In the genomic region with DNA sequence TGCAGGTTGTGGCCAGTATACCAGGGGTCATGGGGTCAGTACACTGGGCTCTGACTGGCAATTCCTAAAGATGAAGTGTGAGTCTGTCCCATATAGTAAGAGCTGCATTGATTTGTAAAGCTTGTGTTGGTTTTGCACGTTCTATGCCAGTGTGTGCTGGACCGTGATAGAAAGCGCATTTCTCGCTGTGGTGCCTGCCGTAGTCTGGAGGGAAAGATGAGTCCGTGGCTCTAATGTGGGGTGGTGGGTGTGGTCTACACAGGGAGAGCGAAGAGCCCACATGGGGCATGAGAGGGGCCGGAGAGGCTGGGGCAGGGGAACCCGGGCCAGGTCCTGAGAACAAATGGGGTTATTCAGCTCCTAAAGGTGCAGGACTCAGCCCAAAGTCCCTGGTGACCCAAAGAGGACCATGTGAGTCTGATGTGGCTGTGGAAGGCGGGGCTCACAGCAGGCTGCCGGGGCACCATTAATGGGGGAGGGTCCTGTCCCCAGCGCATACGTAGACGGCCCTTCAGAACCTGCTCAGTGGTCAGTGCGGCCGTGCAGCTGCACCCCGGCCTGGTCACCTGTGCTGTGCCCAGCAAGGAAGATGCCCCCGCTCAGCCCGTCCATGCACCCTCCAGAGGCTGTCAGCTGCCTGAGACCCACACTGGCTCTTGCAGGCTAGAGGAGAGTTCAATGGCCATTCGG, we compare ENCODE assay signal across 22 cellular contexts. TPM values are rescaled to one million over a fixed set of nuclear protein-coding genes. Genes with fewer than 3 reads are reported as not detected.
DNase-seq lines count a peak whose midpoint lies in the region; ATAC-seq and TF ChIP-seq lines count a peak whose summit lies in the region.
"Had no signal": no experiment of that assay in that cellular context is flagged by ENCODE, and none has a peak within 500 bp of the region (broad histone marks: within the 10 kb centered on the region; RNA-seq: fewer than 3 reads in every experiment).

No MANE protein-coding gene starts in this region.

- H3K9me3 ChIP-seq in mesenchymal stem cell (ENCODE audit: control insufficient read depth, low read length) = no peaks in the 10 kb centered on the region
- H3K9me3 ChIP-seq in upper lobe of left lung = no peaks in the 10 kb centered on the region
- H3K9me3 ChIP-seq: adrenal gland, psoas muscle, transverse colon had no signal

- no peaks in the 10 kb centered on the region for H3K79me1 ChIP-seq in mesenchymal stem cell (replicated peaks; ENCODE audit: low read length, poor library complexity, severe bottlenecking)

- 92% methylated on average over 20 of the region's 20 CpGs for WGBS in mesenchymal stem cell
- WGBS in upper lobe of left lung, 2 donors = 83 to 89% methylated on average over 15 to 20 of the region's 20 CpGs

- no peak for TF ChIP-seq EP300 in upper lobe of left lung (IDR thresholded peaks at IDR 0.05)

- no peak for TF ChIP-seq POLR2A in upper lobe of left lung (IDR thresholded peaks at IDR 0.05)

- no peaks in the 10 kb centered on the region for H3K27me3 Mint-ChIP-seq in activated naive CD4-positive, alpha-beta T cell treated with anti-CD3 and anti-CD28 coated beads, Interleukin-2, amount 50 U/mL, for 24 hours
- H3K27me3 Mint-ChIP-seq in CD14-positive monocyte (ENCODE audit: low read depth in 3 of 3) = peaks cover 5 to 18% (median 7%) of the 10 kb centered on the region in 3 donors

- intact Hi-C loops in CD14-positive monocyte (cut with micrococcal nuclease) = no loop called here

- H2BK15ac ChIP-seq in mesenchymal stem cell (ENCODE audit: low read depth, poor library complexity, severe bottlenecking) = no peak overlapping the region

- ATAC-seq in upper lobe of left lung (ENCODE audit: low FRiP score in 2 of 2) = no peak
- ATAC-seq in GM18873 (IDR thresholded peaks at IDR 0.05; ENCODE audit: low FRiP score, unreplicated experiment) = no peak
- ATAC-seq: activated T-cell treated with anti-CD3 and anti-CD28 coated beads, Interleukin-2, amount 50 U/mL, for 4 hours; CD8-positive, alpha-beta T cell; natural killer cell had no signal

- H3K27ac ChIP-seq in mesenchymal stem cell (ENCODE audit: low read length, poor library complexity, severe bottlenecking) (no peak overlapping the region), upper lobe of left lung (no peak overlapping the region)
- H3K27ac ChIP-seq: adrenal gland, cardiac muscle cell, GM23248, psoas muscle, transverse colon had no signal

- H3K4me1 ChIP-seq in mesenchymal stem cell (ENCODE audit: control insufficient read depth, insufficient read depth, low read depth, low read length) (peaks cover 24% of the 10 kb centered on the region), upper lobe of left lung (peaks cover 3 to 12% (median 6%) of the 10 kb centered on the region in 4 donors)
- H3K4me1 ChIP-seq: transverse colon had no signal

- no peak overlapping the region for H3K9ac ChIP-seq in mesenchymal stem cell (ENCODE audit: low read length)
- H3K9ac ChIP-seq: GM23248 had no signal

- TF ChIP-seq CTCF in upper lobe of left lung (IDR thresholded peaks at IDR 0.05) = no peak
- no peak for TF ChIP-seq CTCF in CD14-positive monocyte (IDR thresholded peaks at IDR 0.05)

- no peak overlapping the region for H3K23ac ChIP-seq in mesenchymal stem cell (ENCODE audit: low read length in 2 of 2)

- H3K4ac ChIP-seq in mesenchymal stem cell (ENCODE audit: low read depth in 1 of 2, low read length in 2 of 2) = no peak overlapping the region

- no peak overlapping the region for H2AFZ ChIP-seq in mesenchymal stem cell (ENCODE audit: low read depth, low read length)
- H2AFZ ChIP-seq: GM23248 had no signal

- H3K27ac Mint-ChIP-seq in activated naive CD4-positive, alpha-beta T cell treated with anti-CD3 and anti-CD28 coated beads, Interleukin-2, amount 50 U/mL, for 24 hours = peak overlapping the region; percentile 60
- peak overlapping the region in 2 of 7 donors; percentile 32 to 76 for H3K27ac Mint-ChIP-seq in CD14-positive monocyte
- H3K27ac Mint-ChIP-seq: CD8-positive, alpha-beta T cell; natural killer cell had no signal

- no peak overlapping the region for H2AK5ac ChIP-seq in mesenchymal stem cell (ENCODE audit: low read length, severe bottlenecking)

- H3K36me3 ChIP-seq in mesenchymal stem cell (ENCODE audit: control insufficient read depth in 1 of 2, insufficient read depth in 2 of 2, low read depth in 1 of 2, low read length in 2 of 2) (no peaks in the 10 kb centered on the region), upper lobe of left lung (no peaks in the 10 kb centered on the region)
- H3K36me3 ChIP-seq: adrenal gland, cardiac muscle cell, transverse colon had no signal

- DNase-seq in activated naive CD4-positive, alpha-beta T cell (lab: John Stamatoyannopoulos, UW) = no peak
- peak; percentile 48 for DNase-seq in ecto neural progenitor cell (ENCODE audit: low spot score)
- no peak for DNase-seq in mesenchymal stem cell
- peak; percentile 15 to 69 for DNase-seq in upper lobe of left lung
- DNase-seq in SW 1271 (lab: John Stamatoyannopoulos, UW) = no peak
- DNase-seq in CD14-positive monocyte (ENCODE audit: low spot score) = no peak
- DNase-seq: DND-41; effector CD4-positive, alpha-beta T cell; GM23248; mesendoderm; NCI-H1417 treated with DMSO at 0.1 percent for 48 hours; NCI-H748 treated with DMSO at 0.1 percent for 48 hours; T-helper 9 cell; transverse colon had no signal

- peaks cover 5% of the 10 kb centered on the region for H3K4me1 Mint-ChIP-seq in activated naive CD4-positive, alpha-beta T cell treated with anti-CD3 and anti-CD28 coated beads, Interleukin-2, amount 50 U/mL, for 24 hours
- peaks cover 29% of the 10 kb centered on the region for H3K4me1 Mint-ChIP-seq in CD14-positive monocyte

- no peak overlapping the region for H2BK5ac ChIP-seq in mesenchymal stem cell (ENCODE audit: low read depth, low read length, poor library complexity, severe bottlenecking)

- no peak overlapping the region for H3K4me3 Mint-ChIP-seq in activated naive CD4-positive, alpha-beta T cell treated with anti-CD3 and anti-CD28 coated beads, Interleukin-2, amount 50 U/mL, for 24 hours
- no peak overlapping the region for H3K4me3 Mint-ChIP-seq in CD14-positive monocyte
- H3K4me3 Mint-ChIP-seq: activated T-cell treated with anti-CD3 and anti-CD28 coated beads, Interleukin-2, amount 50 U/mL, for 4 hours; CD8-positive, alpha-beta T cell; natural killer cell had no signal

- no peak overlapping the region for H2BK120ac ChIP-seq in mesenchymal stem cell (ENCODE audit: low read depth, low read length)

- H4K91ac ChIP-seq in mesenchymal stem cell (ENCODE audit: low read length) = peak overlapping the region; percentile 11

- H2BK12ac ChIP-seq in mesenchymal stem cell (ENCODE audit: low read length in 2 of 2) = no peak overlapping the region

- H3K18ac ChIP-seq in mesenchymal stem cell (ENCODE audit: low read depth in 1 of 2, low read length in 2 of 2) = no peak overlapping the region

- no peak overlapping the region for H4K8ac ChIP-seq in mesenchymal stem cell (ENCODE audit: low read length)

- H3K4me3 ChIP-seq in mesenchymal stem cell (ENCODE audit: insufficient read depth in 1 of 2, low read depth in 1 of 2, low read length in 2 of 2) = no peak overlapping the region
- no peak overlapping the region for H3K4me3 ChIP-seq in upper lobe of left lung
- H3K4me3 ChIP-seq: adrenal gland, cardiac muscle cell, GM23248, psoas muscle, transverse colon had no signal

- H3K36me3 Mint-ChIP-seq in activated naive CD4-positive, alpha-beta T cell treated with anti-CD3 and anti-CD28 coated beads, Interleukin-2, amount 50 U/mL, for 24 hours = no peaks in the 10 kb centered on the region
- no peaks in the 10 kb centered on the region for H3K36me3 Mint-ChIP-seq in CD14-positive monocyte
- H3K36me3 Mint-ChIP-seq: CD8-positive, alpha-beta T cell; natural killer cell had no signal

- H3K4me2 ChIP-seq in mesenchymal stem cell (ENCODE audit: low read length, poor library complexity, severe bottlenecking) = no peak overlapping the region

- no peaks in the 10 kb centered on the region for H3K9me3 Mint-ChIP-seq in activated naive CD4-positive, alpha-beta T cell treated with anti-CD3 and anti-CD28 coated beads, Interleukin-2, amount 50 U/mL, for 24 hours
- peaks cover 0 to 4% (median 1%) of the 10 kb centered on the region in 7 donors for H3K9me3 Mint-ChIP-seq in CD14-positive monocyte
- H3K9me3 Mint-ChIP-seq: activated T-cell treated with anti-CD3 and anti-CD28 coated beads, Interleukin-2, amount 50 U/mL, for 4 hours; CD8-positive, alpha-beta T cell; natural killer cell had no signal

- no peak overlapping the region for H3K14ac ChIP-seq in mesenchymal stem cell (ENCODE audit: low read length in 2 of 2)

- H3K27me3 ChIP-seq in mesenchymal stem cell (ENCODE audit: control insufficient read depth in 1 of 2, insufficient read depth in 1 of 2, low read length in 2 of 2) = peaks cover 10 to 11% of the 10 kb centered on the region in 2 experiments
- no peaks in the 10 kb centered on the region for H3K27me3 ChIP-seq in upper lobe of left lung
- H3K27me3 ChIP-seq: adrenal gland, cardiac muscle cell, transverse colon had no signal

RNA-seq across cellular contexts. Expression of gene METRNL, which starts 20.8 kb away (rescaled TPM):
- polyA plus RNA-seq in mesenchymal stem cell (2013, experiment 1 of 2) = 15.1 TPM
- 14.1 TPM for polyA plus RNA-seq in mesenchymal stem cell (2013, experiment 2 of 2)
- total RNA-seq in upper lobe of left lung = 100 to 1,000 TPM in 2 of 6 donors, 10 to 100 TPM in 4; 59.4 to 120 (median 76.4) TPM
- 10 to 100 TPM; 13.1 to 29.8 TPM for polyA plus RNA-seq in CD14-positive monocyte

Comparison
In these comparisons a context has a peak if more than half of its experiments do, and no peak if none do; other contexts are left out.
1. DNase-seq: peak in ecto neural progenitor cell (single experiment) and upper lobe of left lung (2 of 2); none in activated naive CD4-positive, alpha-beta T cell (0 of 4), mesenchymal stem cell (single experiment), SW 1271 (0 of 2) and CD14-positive monocyte (single experiment).